Comparison of ENCODE assay signal across 15 cellular contexts in genomic region chr2:69164379-69164778, GRCh38.
A peak's percentile ranks its signal among the peaks of the same experiment; 100 is the strongest.
DNase-seq lines count a peak whose midpoint lies in the region; ATAC-seq and TF ChIP-seq lines count a peak whose summit lies in the region.
"Had no signal": no experiment of that assay in that cellular context is flagged by ENCODE, and none has a peak within 500 bp of the region (broad histone marks: within the 10 kb centered on the region; RNA-seq: fewer than 3 reads in every experiment).

No MANE protein-coding gene starts in this region.

- H3K27me3 ChIP-seq in BLaER1 treated with 17β-estradiol and CSF1 and Interleukin-3, amounts not matched to agents 10 nM and 100 nM, result peaks cover 0 to 3% (median 0%) of the 10 kb centered on the region in 11 experiments; a peak in 1 of 22 replicates
- H3K27me3 ChIP-seq: testis had no signal

- no peak overlapping the region; a peak in 1 of 22 replicates for H3K9ac ChIP-seq in BLaER1 treated with 17β-estradiol and CSF1 and Interleukin-3, amounts not matched to agents 10 nM and 100 nM

- no peaks in the 10 kb centered on the region for H4K20me1 ChIP-seq in BLaER1 treated with 17β-estradiol and CSF1 and Interleukin-3, amounts not matched to agents 10 nM and 100 nM

- DNase-seq in foreskin fibroblast (peak; percentile 59 to 62), non-pigmented ciliary epithelial cell (ENCODE audit: low read depth) (peak; percentile 93), NCI-H345 treated with DMSO at 0.1 percent for 48 hours (lab: John Stamatoyannopoulos, UW; ENCODE audit: unreplicated experiment) (no peak), superior temporal gyrus (ENCODE audit: extremely low spot score) (no peak)
- DNase-seq: activated effector memory CD4-positive, alpha-beta T cell treated with anti-CD3 and anti-CD28 coated beads, Interleukin-2, amount 50 U/mL, for 16 hours; COR-L47; naive thymus-derived CD4-positive, alpha-beta T cell; stimulated activated CD4-positive, alpha-beta T cell treated with anti-CD3 and anti-CD28 coated beads, Interleukin-4, amount 100 ng/mL, for 1 hour; testis had no signal

- peak overlapping the region in 8 of 11 experiments; percentile 57 to 85 (median 76); a peak in 15 of 22 replicates for H3K4me2 ChIP-seq in BLaER1 treated with 17β-estradiol and CSF1 and Interleukin-3, amounts not matched to agents 10 nM and 100 nM

- ATAC-seq in SK-N-SH treated with all-trans-retinoic acid at 6 μM for 48 hours (peak; percentile 90), GM19452 (IDR thresholded peaks at IDR 0.05; ENCODE audit: unreplicated experiment) (no peak), HG03039 (IDR thresholded peaks at IDR 0.05; ENCODE audit: unreplicated experiment) (no peak)

- no peaks in the 10 kb centered on the region; a peak in 1 of 22 replicates for H3K9me3 ChIP-seq in BLaER1 treated with 17β-estradiol and CSF1 and Interleukin-3, amounts not matched to agents 10 nM and 100 nM (replicated peaks in 1 of 11)
- H3K9me3 ChIP-seq: testis had no signal

- peak overlapping the region; percentile 5 to 91 (median 86); a peak in 20 of 22 replicates for H3K27ac ChIP-seq in BLaER1 treated with 17β-estradiol and CSF1 and Interleukin-3, amounts not matched to agents 10 nM and 100 nM
- H3K27ac ChIP-seq: epithelial cell of prostate, testis, VCaP had no signal

- TF ChIP-seq CTCF in foreskin fibroblast (IDR thresholded peaks at IDR 0.05; ENCODE audit: low read depth, low read length), result no peak

- no peak overlapping the region for H3K4me3 ChIP-seq in BLaER1 treated with 17β-estradiol and CSF1 and Interleukin-3, amounts not matched to agents 10 nM and 100 nM
- H3K4me3 ChIP-seq in foreskin fibroblast (ENCODE audit: low read depth in 1 of 2, low read length in 2 of 2), result no peak overlapping the region
- H3K4me3 ChIP-seq: testis had no signal

- H3K4me1 ChIP-seq in BLaER1 treated with 17β-estradiol and CSF1 and Interleukin-3, amounts not matched to agents 10 nM and 100 nM, result peaks cover 36 to 65% (median 61%) of the 10 kb centered on the region in 10 experiments

- H3K36me3 ChIP-seq in BLaER1 treated with 17β-estradiol and CSF1 and Interleukin-3, amounts not matched to agents 10 nM and 100 nM, result no peaks in the 10 kb centered on the region

TF ChIP-seq in SK-N-SH treated with all-trans-retinoic acid at 6 μM for 48 hours, 23 proteins besides CTCF, POLR2A, EP300 and RAD21:
- TF ChIP-seq SNAI2 (CRISPR knock-in tag; IDR thresholded peaks at IDR 0.05) (0 out of 2 replicates have a peak, but pooled peaks have one; percentile 47), ZC3H10 (CRISPR knock-in tag; IDR thresholded peaks at IDR 0.05) (no peak), ZNF565 (CRISPR knock-in tag; conservative IDR thresholded peaks at IDR 0.05; ENCODE audit: low read depth) (no peak), ISL1 (CRISPR knock-in tag; IDR thresholded peaks at IDR 0.05) (peak; percentile 65), TCF4 (CRISPR knock-in tag; IDR thresholded peaks at IDR 0.05; ENCODE audit: borderline replicate concordance) (peak; percentile 93), TSHZ2 (CRISPR knock-in tag; IDR thresholded peaks at IDR 0.05) (peak; percentile 79; the same call in 1 of the 2 replicates)

Comparison
In these comparisons a context has a peak if more than half of its experiments do, and no peak if none do; other contexts are left out.
1. DNase-seq: peak in foreskin fibroblast (2 of 2) and non-pigmented ciliary epithelial cell (single experiment); none in NCI-H345 treated with DMSO at 0.1 percent for 48 hours (single experiment) and superior temporal gyrus (single experiment).